ENCODE assay signal across 12 cellular contexts in the genomic region with DNA sequence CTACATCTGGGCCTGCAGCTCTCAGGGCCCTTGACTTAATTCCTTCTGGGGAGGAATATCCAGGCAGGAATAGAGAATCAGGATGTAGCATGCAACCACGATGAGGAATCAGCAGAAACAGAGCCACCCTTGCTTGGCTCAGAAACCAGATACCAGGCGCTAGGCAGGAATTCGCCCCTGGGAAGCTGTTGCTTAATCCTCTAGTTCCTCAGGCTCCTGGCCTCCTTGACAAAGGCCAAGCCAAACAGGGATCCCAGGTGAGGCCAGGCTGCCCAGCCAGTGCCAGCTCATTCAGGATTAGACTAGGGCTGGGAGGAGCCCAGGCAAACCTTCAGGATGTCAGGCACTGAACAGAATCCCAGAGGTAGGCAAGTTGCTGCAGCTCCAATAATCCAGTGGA. TPM values are rescaled to one million over a fixed set of nuclear protein-coding genes. Genes with fewer than 3 reads are reported as not detected.
A peak's percentile ranks its signal among the peaks of the same experiment; 100 is the strongest.
DNase-seq lines count a peak whose midpoint lies in the region; ATAC-seq, FAIRE-seq and TF ChIP-seq lines count a peak whose summit lies in the region.
"Had no signal": no experiment of that assay in that cellular context is flagged by ENCODE, and none has a peak within 500 bp of the region (broad histone marks: within the 10 kb centered on the region; RNA-seq: fewer than 3 reads in every experiment).

No MANE protein-coding gene starts in this region.

- POLR2A ChIA-PET in HepG2 (lab: Yijun Ruan, JAX) = interaction anchor here (0.8 to 3.7 kb wide), 11 partner anchors 10 to 69 kb away, joined by 3 to 41 read pairs (median 8); a partner anchor contains a TSS

- H4K20me1 ChIP-seq in HepG2 (ENCODE audit: insufficient read depth, low read length) = no peaks in the 10 kb centered on the region

- peak overlapping the region; percentile 29; the same call in 1 of the 2 replicates for H3K4me2 ChIP-seq in HepG2 (ENCODE audit: low read depth, low read length)

- no peak for TF ChIP-seq RAD21 in HepG2 (CRISPR knock-in tag; IDR thresholded peaks at IDR 0.05)

- H3K36me3 ChIP-seq in heart left ventricle (no peaks in the 10 kb centered on the region), bronchial epithelial cell (ENCODE audit: control insufficient read depth, insufficient read depth, low read length) (no peaks in the 10 kb centered on the region), HepG2 (replicated peaks in 1 of 2; ENCODE audit: control insufficient read depth in 1 of 2, insufficient read depth in 2 of 2, low read length in 2 of 2) (no peaks in the 10 kb centered on the region)

- H3K4me1 ChIP-seq in heart left ventricle (peaks cover 0 to 33% (median 0%) of the 10 kb centered on the region in 12 donors), HepG2 (ENCODE audit: insufficient read depth, low read length) (peaks cover 76% of the 10 kb centered on the region)

- DNase-seq in Right ventricle myocardium inferior (ENCODE audit: missing footprints) (no peak), heart left ventricle (no peak), bronchial epithelial cell (ENCODE audit: low read depth) (peak; percentile 99), HepG2 (ENCODE audit: low spot score) (peak; percentile 37), T-helper 2 cell (no peak), NCI-H2196 (lab: John Stamatoyannopoulos, UW; ENCODE audit: unreplicated experiment) (no peak)
- DNase-seq in activated CD8-positive, alpha-beta memory T cell treated with anti-CD3 and anti-CD28 coated beads, Interleukin-2, amount 50 U/mL, for 48 hours = no peak
- DNase-seq: activated naive CD8-positive, alpha-beta T cell treated with anti-CD3 and anti-CD28 coated beads, Interleukin-2, amount 50 U/mL, for 24 hours; NCI-H2029; T-helper 9 cell had no signal

- intact Hi-C loops in Right ventricle myocardium inferior (cut with DNase I) (no loop called here), heart left ventricle (cut with DNase I) (loop anchor here in 1 of 10 donors (5.0 kb wide), 1 partner anchor 36 kb away; no protein-coding TSS in a partner anchor), HepG2 (cut with micrococcal nuclease; ENCODE audit: unreplicated experiment) (no loop called here)

- TF ChIP-seq EP300 in HepG2 (IDR thresholded peaks at IDR 0.05; ENCODE audit: low read depth in 2 of 2, low read length in 2 of 2) (no peak), HepG2 (CRISPR knock-in tag; IDR thresholded peaks at IDR 0.05; ENCODE audit: borderline replicate concordance) (no peak)

- FAIRE-seq in bronchial epithelial cell (lab: Jason Lieb, UNC) (peak; percentile 13), HepG2 (lab: Jason Lieb, UNC) (no peak)
- FAIRE-seq: islet of Langerhans had no signal

- ATAC-seq in Right ventricle myocardium inferior (peak; percentile 37), heart left ventricle (no peak), HepG2 (peak; percentile 43), GM19467 (IDR thresholded peaks at IDR 0.05; ENCODE audit: unreplicated experiment) (no peak)

- CTCF ChIA-PET in HepG2 (lab: Yijun Ruan, JAX; ENCODE audit: low intra/inter-chr PET ratio, low total read pairs) = no interaction called here

- WGBS in heart left ventricle, 4 donors = 65 to 79% (median 72%) methylated on average over 3 of the region's 3 CpGs
- no CpG with 5 or more reads among the region's 3 CpGs for WGBS in HepG2 (ENCODE audit: low lambda C conversion rate)

- no TSS peak for BruUV-seq in HepG2 (replicated peaks; lab: Mats Ljungman, UMichigan)

- no peak overlapping the region for H3K4me3 ChIP-seq in heart left ventricle
- H3K4me3 ChIP-seq in bronchial epithelial cell (ENCODE audit: low read depth, low read length) = no peak overlapping the region
- H3K4me3 ChIP-seq in HepG2 (replicated peaks in 1 of 3; ENCODE audit: insufficient read depth in 1 of 3, low read depth in 2 of 3, low read length in 3 of 3) = no peak overlapping the region

- no peaks in the 10 kb centered on the region for H3K79me2 ChIP-seq in HepG2 (ENCODE audit: insufficient read depth, low read length)

- no peaks in the 10 kb centered on the region for H3K9me3 ChIP-seq in heart left ventricle
- H3K9me3 ChIP-seq in HepG2 (ENCODE audit: low read length) = no peaks in the 10 kb centered on the region

- TF ChIP-seq POLR2A in heart left ventricle (IDR thresholded peaks at IDR 0.05) (no peak), HepG2 (IDR thresholded peaks at IDR 0.05; ENCODE audit: insufficient read depth in 1 of 2, low read depth in 2 of 2, low read length in 2 of 2) (no peak)

- H3K27me3 ChIP-seq in heart left ventricle (no peaks in the 10 kb centered on the region), bronchial epithelial cell (ENCODE audit: control insufficient read depth, insufficient read depth, low read length) (no peaks in the 10 kb centered on the region), HepG2 (ENCODE audit: control insufficient read depth in 1 of 2, insufficient read depth in 2 of 2, low read length in 2 of 2) (no peaks in the 10 kb centered on the region)

- peak overlapping the region in 1 of 12 donors; percentile 85 for H3K27ac ChIP-seq in heart left ventricle
- H3K27ac ChIP-seq in HepG2 (ENCODE audit: extremely low read length, insufficient read depth, low read length) = peak overlapping the region; percentile 11

- in situ Hi-C loops in HepG2 (cut with HindIII; ENCODE audit: extremely low pct_ligation_motif_present, low pct_unique_long_range_greater_than_20kb) = no loop called here

- H2AFZ ChIP-seq in HepG2 (ENCODE audit: low read length) = no peak overlapping the region

- TF ChIP-seq CTCF in heart left ventricle (IDR thresholded peaks at IDR 0.05) = no peak
- no peak for TF ChIP-seq CTCF in bronchial epithelial cell (IDR thresholded peaks at IDR 0.05; ENCODE audit: insufficient read depth, low read length, severe bottlenecking)
- no peak for TF ChIP-seq CTCF in HepG2 (CRISPR knock-in tag; IDR thresholded peaks at IDR 0.05)

- H3K9ac ChIP-seq in HepG2 (ENCODE audit: insufficient read depth, low read depth, low read length) = no peak overlapping the region

TF ChIP-seq in HepG2, 621 proteins besides CTCF, POLR2A, EP300 and RAD21 (continues in another document):
- peak; percentile 38; the same call in 1 of the 2 replicates for TF ChIP-seq GATAD2A (CRISPR knock-in tag; IDR thresholded peaks at IDR 0.05)
- TF ChIP-seq TEAD3 (CRISPR knock-in tag; optimal IDR thresholded peaks at IDR 0.05; ENCODE audit: borderline replicate concordance) = peak; percentile 64
- TF ChIP-seq CHD2 (IDR thresholded peaks at IDR 0.05; ENCODE audit: low read depth, low read length) = no peak
- TF ChIP-seq CEBPG (CRISPR knock-in tag; IDR thresholded peaks at IDR 0.05) = peak; percentile 68
- TF ChIP-seq TOE1 (CRISPR knock-in tag; IDR thresholded peaks at IDR 0.05) = no peak
- TF ChIP-seq STAT5B (CRISPR knock-in tag; IDR thresholded peaks at IDR 0.05) = no peak
- TF ChIP-seq RELA (CRISPR knock-in tag; IDR thresholded peaks at IDR 0.05) = no peak
- TF ChIP-seq ZNF850 (CRISPR knock-in tag; conservative IDR thresholded peaks at IDR 0.05) = no peak
- TF ChIP-seq, protein P1, sequence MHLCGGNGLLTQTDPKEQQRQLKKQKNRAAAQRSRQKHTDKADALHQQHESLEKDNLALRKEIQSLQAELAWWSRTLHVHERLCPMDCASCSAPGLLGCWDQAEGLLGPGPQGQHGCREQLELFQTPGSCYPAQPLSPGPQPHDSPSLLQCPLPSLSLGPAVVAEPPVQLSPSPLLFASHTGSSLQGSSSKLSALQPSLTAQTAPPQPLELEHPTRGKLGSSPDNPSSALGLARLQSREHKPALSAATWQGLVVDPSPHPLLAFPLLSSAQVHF (CRISPR knock-in tag; IDR thresholded peaks at IDR 0.05) = no peak
- no peak for TF ChIP-seq HNRNPL (IDR thresholded peaks at IDR 0.05; ENCODE audit: low read depth, low read length)
- peak; percentile 14; the same call in 1 of the 2 replicates for TF ChIP-seq KDM2A (CRISPR knock-in tag; IDR thresholded peaks at IDR 0.05; ENCODE audit: borderline replicate concordance, low read depth)
- no peak for TF ChIP-seq KMT2B (CRISPR knock-in tag; IDR thresholded peaks at IDR 0.05)
- no peak for TF ChIP-seq ZNF816 (CRISPR knock-in tag; IDR thresholded peaks at IDR 0.05; ENCODE audit: borderline replicate concordance)

RNA-seq across cellular contexts. Expression of a gene that starts 48.2 kb away (rescaled TPM):
- total RNA-seq in Right ventricle myocardium inferior = 116 TPM
- total RNA-seq in heart left ventricle = 100 to 1,000 TPM in 4 of 9 donors, 10 to 100 TPM in 5; 76.7 to 126 (median 81.3) TPM
- polyA plus RNA-seq in heart left ventricle = 10 to 100 TPM; 36.1 to 77.4 TPM
- total RNA-seq in bronchial epithelial cell = 64.1 and 80.3 TPM in 2 replicates
- total RNA-seq in HepG2 (2016; rRNA removed; fragmentation: Illumina TruSeq; extraction: Trizol) = 127 and 147 TPM in 2 replicates
- 25.1 and 26.8 TPM in 2 replicates for total RNA-seq in HepG2 (2016; cell fraction: cytosol; rRNA removed; fragmentation: Illumina TruSeq; extraction: Trizol; ENCODE audit: low read depth)
- 104 and 154 TPM in 2 replicates for total RNA-seq in HepG2 (2016; cell fraction: insoluble cytoplasmic fraction; rRNA removed; fragmentation: Illumina TruSeq; extraction: Trizol)
- total RNA-seq in HepG2 (2016; cell fraction: membrane; rRNA removed; fragmentation: Illumina TruSeq; extraction: Trizol) = 85.2 and 85.5 TPM in 2 replicates
- total RNA-seq in HepG2 (2016; cell fraction: nucleus; rRNA removed; fragmentation: Illumina TruSeq; extraction: Trizol) = 132 and 141 TPM in 2 replicates
- 140 and 180 TPM in 2 replicates for polyA plus RNA-seq in HepG2 (2011; rRNA removed)
- polyA plus RNA-seq in HepG2 (2011; cell fraction: cytosol; rRNA removed) = 82.1 and 111 TPM in 2 replicates
- 491 and 557 TPM in 2 replicates for polyA plus RNA-seq in HepG2 (2011; cell fraction: nucleus; rRNA removed)
- 136 and 153 TPM in 2 replicates for polyA plus RNA-seq in HepG2 (2012)
- polyA plus RNA-seq in HepG2 (2016; cell fraction: cytosol; fragmentation: Illumina TruSeq; extraction: Trizol; ENCODE audit: low read depth) = 22.4 and 23.1 TPM in 2 replicates
- polyA plus RNA-seq in HepG2 (2016; cell fraction: insoluble cytoplasmic fraction; fragmentation: Illumina TruSeq; extraction: Trizol; ENCODE audit: low read depth) = 127 and 168 TPM in 2 replicates
- 58.5 and 65.6 TPM in 2 replicates for polyA plus RNA-seq in HepG2 (2016; cell fraction: membrane; fragmentation: Illumina TruSeq; extraction: Trizol; ENCODE audit: low read depth)
- polyA plus RNA-seq in HepG2 (2016; cell fraction: nucleus; fragmentation: Illumina TruSeq; extraction: Trizol; ENCODE audit: insufficient read depth, low read depth) = 293 and 322 TPM in 2 replicates
- 43.4 and 196 TPM in 2 replicates for polyA minus RNA-seq in HepG2 (2011; rRNA and poly(A)+ RNA removed; ENCODE audit: low replicate concordance)
- polyA minus RNA-seq in HepG2 (2011; cell fraction: cytosol; rRNA and poly(A)+ RNA removed) = 155 and 170 TPM in 2 replicates
- polyA minus RNA-seq in HepG2 (2011; cell fraction: nucleus; rRNA and poly(A)+ RNA removed) = 115 and 118 TPM in 2 replicates

Comparison
In these comparisons a context has a peak if more than half of its experiments do, and no peak if none do; other contexts are left out.
1. ATAC-seq: peak in Right ventricle myocardium inferior (single experiment) and HepG2 (single experiment); none in heart left ventricle (0 of 4) and GM19467 (single experiment).
2. DNase-seq: peak in bronchial epithelial cell (single experiment) and HepG2 (single experiment); none in Right ventricle myocardium inferior (single experiment), heart left ventricle (0 of 5), T-helper 2 cell (0 of 5), activated CD8-positive, alpha-beta memory T cell treated with anti-CD3 and anti-CD28 coated beads, Interleukin-2, amount 50 U/mL, for 48 hours (single experiment) and NCI-H2196 (single experiment).